ENCODE assay signal across 8 cellular contexts in genomic region chr19:58003153-58003828, GRCh38. TPM values are rescaled to one million over a fixed set of nuclear protein-coding genes. Genes with fewer than 3 reads are reported as not detected.
A peak's percentile ranks its signal among the peaks of the same experiment; 100 is the strongest.
DNase-seq lines count a peak whose midpoint lies in the region; ATAC-seq and TF ChIP-seq lines count a peak whose summit lies in the region.

No MANE protein-coding gene starts in this region.

- H3K27ac Mint-ChIP-seq in T-helper 1 cell treated with Interleukin-12 subunit alpha and Interleukin-12 subunit beta and Interleukin-4 antibody, amounts not matched to agents 30 μg/mL and 1 μg/mL, for 36 hours, result peak overlapping the region; percentile 81

- in situ Hi-C loops in astrocyte of the spinal cord (cut with HindIII; ENCODE audit: low sequenced_read_pairs), result no loop called here

- peaks cover 15% of the 10 kb centered on the region for H3K4me1 Mint-ChIP-seq in T-helper 1 cell treated with Interleukin-12 subunit alpha and Interleukin-12 subunit beta and Interleukin-4 antibody, amounts not matched to agents 30 μg/mL and 1 μg/mL, for 36 hours (ENCODE audit: low read depth)

- peaks cover 3 to 22% of the 10 kb centered on the region in 2 donors for H3K4me1 ChIP-seq in thoracic aorta (ENCODE audit: control insufficient read depth in 1 of 2, low read depth in 2 of 2)

- H3K36me3 Mint-ChIP-seq in T-helper 1 cell treated with Interleukin-12 subunit alpha and Interleukin-12 subunit beta and Interleukin-4 antibody, amounts not matched to agents 30 μg/mL and 1 μg/mL, for 36 hours (ENCODE audit: low read depth), result peaks cover 73% of the 10 kb centered on the region

- no peaks in the 10 kb centered on the region for H3K27me3 Mint-ChIP-seq in T-helper 1 cell treated with Interleukin-12 subunit alpha and Interleukin-12 subunit beta and Interleukin-4 antibody, amounts not matched to agents 30 μg/mL and 1 μg/mL, for 36 hours (ENCODE audit: low read depth)

- H3K4me3 Mint-ChIP-seq in T-helper 1 cell treated with Interleukin-12 subunit alpha and Interleukin-12 subunit beta and Interleukin-4 antibody, amounts not matched to agents 30 μg/mL and 1 μg/mL, for 36 hours, result peak overlapping the region; percentile 78

- DNase-seq in T-helper 1 cell, result no peak
- DNase-seq in astrocyte of the spinal cord (ENCODE audit: low read depth, low spot score), result no peak
- no peak for DNase-seq in kidney epithelial cell (ENCODE audit: low read depth)
- DNase-seq in thoracic aorta (ENCODE audit: low spot score), result no peak
- no peak for DNase-seq in NCI-H2107 treated with DMSO at 0.1 percent for 48 hours (lab: John Stamatoyannopoulos, UW; ENCODE audit: unreplicated experiment)
- no peak for DNase-seq in NCI-H2029 treated with DMSO at 0.1 percent for 48 hours (lab: John Stamatoyannopoulos, UW)

- H3K9me3 Mint-ChIP-seq in T-helper 1 cell treated with Interleukin-12 subunit alpha and Interleukin-12 subunit beta and Interleukin-4 antibody, amounts not matched to agents 30 μg/mL and 1 μg/mL, for 36 hours, result peaks cover 75% of the 10 kb centered on the region

- peak overlapping the region; percentile 73 to 82 for H3K27ac ChIP-seq in thoracic aorta

- TF ChIP-seq CTCF in astrocyte of the spinal cord (IDR thresholded peaks at IDR 0.05; ENCODE audit: low read depth, low read length) (no peak), kidney epithelial cell (IDR thresholded peaks at IDR 0.05; ENCODE audit: insufficient read depth, low read length, poor library complexity, severe bottlenecking) (no peak), thoracic aorta (IDR thresholded peaks at IDR 0.05) (no peak)

- no peaks in the 10 kb centered on the region for H3K27me3 ChIP-seq in kidney epithelial cell (ENCODE audit: control insufficient read depth, insufficient read depth, low read length)
- no peaks in the 10 kb centered on the region for H3K27me3 ChIP-seq in thoracic aorta (replicated peaks; ENCODE audit: insufficient read depth)

- H3K4me3 ChIP-seq in astrocyte of the spinal cord (ENCODE audit: low read depth, low read length) (peak overlapping the region; percentile 82), kidney epithelial cell (ENCODE audit: low read depth, low read length) (peak overlapping the region; percentile 91), thoracic aorta (peak overlapping the region; percentile 89)

- no peak for ATAC-seq in thoracic aorta (ENCODE audit: insufficient number of reproducible peaks, low FRiP score, low read depth)
- no peak for ATAC-seq in HG02759 (IDR thresholded peaks at IDR 0.05; ENCODE audit: unreplicated experiment)

- H3K36me3 ChIP-seq in kidney epithelial cell (ENCODE audit: control insufficient read depth, insufficient read depth, low read length) (peaks cover 2% of the 10 kb centered on the region), thoracic aorta (peaks cover 33% of the 10 kb centered on the region)

- H3K9me3 ChIP-seq in thoracic aorta, result peaks cover 52% of the 10 kb centered on the region

RNA-seq across cellular contexts. Expression of gene ZNF606, which starts 0.7 kb away (rescaled TPM):
- total RNA-seq in kidney epithelial cell (14.4 and 17.0 TPM in 2 replicates), thoracic aorta (10 to 100 TPM; 13.7 to 24.5 TPM)

RNA-seq across cellular contexts. Expression of gene C19orf18, which starts 29.0 kb away (rescaled TPM):
- 0.17 TPM in 1 of 2 replicates, not detected in the other for total RNA-seq in kidney epithelial cell
- not detected for total RNA-seq in thoracic aorta

RNA-seq across cellular contexts. Expression of gene ZSCAN1, which starts 30.5 kb away (rescaled TPM):
- total RNA-seq in kidney epithelial cell (not detected in 2 replicates), thoracic aorta (not detected)

RNA-seq across cellular contexts. Expression of gene ZNF256, which starts 55.8 kb away (rescaled TPM):
- 3.1 and 8.0 TPM in 2 replicates for total RNA-seq in kidney epithelial cell
- total RNA-seq in thoracic aorta, result 1 to 10 TPM; 1.4 to 7.6 TPM

RNA-seq across cellular contexts. Expression of gene ZNF135, which starts 55.8 kb away (rescaled TPM):
- total RNA-seq in kidney epithelial cell, result 4.6 and 5.1 TPM in 2 replicates
- total RNA-seq in thoracic aorta, result 1 to 10 TPM; 7.6 to 9.5 TPM
